28 cellular contexts compared by ENCODE assay signal in the genomic region with DNA sequence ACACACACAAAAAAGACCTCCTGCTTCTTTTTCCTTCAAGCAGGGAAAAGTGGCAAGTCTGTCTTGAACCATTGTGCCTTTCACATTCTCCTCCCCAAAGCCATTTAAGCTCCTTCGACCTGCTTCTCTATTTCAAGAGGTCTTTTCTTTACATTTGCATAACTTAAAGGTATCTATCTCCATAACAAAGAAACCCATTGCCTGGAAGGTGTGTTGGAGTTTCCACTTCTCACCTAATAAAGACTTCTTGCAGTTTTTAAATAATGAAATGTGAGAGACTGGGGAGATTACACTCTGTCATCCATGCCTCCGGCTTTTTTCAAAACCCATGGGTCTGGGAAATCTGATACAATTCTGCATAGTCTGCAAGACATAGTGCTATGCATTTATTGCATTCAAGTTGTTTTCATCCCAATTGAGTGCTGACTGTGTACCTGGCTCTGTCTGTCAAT.
"Had no signal": no experiment of that assay in that cellular context is flagged by ENCODE, and none has a peak within 500 bp of the region (broad histone marks: within the 10 kb centered on the region; RNA-seq: fewer than 3 reads in every experiment).

No MANE protein-coding gene starts in this region.

- H3K36me3 ChIP-seq: ascending aorta, cardiac muscle cell, colonic mucosa, heart left ventricle, left lung, lower lobe of right lung, stomach, suprapubic skin, tibial artery had no signal

- H3K27ac ChIP-seq: ascending aorta, cardiac muscle cell, colonic mucosa, dorsolateral prefrontal cortex, heart left ventricle, left lung, lower lobe of right lung, stomach, suprapubic skin, tibial artery had no signal

- H3K4me1 ChIP-seq: ascending aorta, colonic mucosa, heart left ventricle, left lung, lower lobe of right lung, stomach, suprapubic skin, tibial artery had no signal

- H3K27ac Mint-ChIP-seq: activated naive CD4-positive, alpha-beta T cell treated with anti-CD3 and anti-CD28 coated beads, Interleukin-2, amount 10 ng/mL, durations not matched to agents 7 days and 5 days; activated naive CD8-positive, alpha-beta T cell treated with anti-CD3 and anti-CD28 coated beads, Interleukin-2, amount 10 ng/mL, durations not matched to agents 7 days and 5 days; brain; effector memory CD8-positive, alpha-beta T cell; natural killer cell; stimulated activated naive B cell treated with anti-CD40 and anti-IgM and Interleukin-4, amounts not matched to agents 10 μg/mL and 1 μg/mL and 100 μg/mL, for 72 hours; T-cell had no signal

- H3K9me3 ChIP-seq: ascending aorta, colonic mucosa, heart left ventricle, left lung, lower lobe of right lung, stomach, suprapubic skin, tibial artery had no signal

- H3K27me3 ChIP-seq: ascending aorta, cardiac muscle cell, colonic mucosa, dorsolateral prefrontal cortex, heart left ventricle, left lung, stomach, suprapubic skin, tibial artery had no signal

- H3K36me3 Mint-ChIP-seq: activated naive CD4-positive, alpha-beta T cell treated with anti-CD3 and anti-CD28 coated beads, Interleukin-2, amount 10 ng/mL, durations not matched to agents 7 days and 5 days; activated naive CD8-positive, alpha-beta T cell treated with anti-CD3 and anti-CD28 coated beads, Interleukin-2, amount 10 ng/mL, durations not matched to agents 7 days and 5 days; brain; natural killer cell; stimulated activated naive B cell treated with anti-CD40 and anti-IgM and Interleukin-4, amounts not matched to agents 10 μg/mL and 1 μg/mL and 100 μg/mL, for 72 hours; T-cell had no signal

- H3K4me3 ChIP-seq: ascending aorta, cardiac muscle cell, colonic mucosa, dorsolateral prefrontal cortex, heart left ventricle, left lung, lower lobe of right lung, stomach, suprapubic skin, tibial artery had no signal

- DNase-seq: activated CD4-positive, alpha-beta T cell treated with anti-CD3 and anti-CD28 coated beads for 4 hours; activated CD4-positive, alpha-beta T cell treated with anti-CD3 and anti-CD28 coated beads, Interleukin-2, amount 50 U/mL, for 4 hours; activated gamma-delta T cell; activated naive CD4-positive, alpha-beta T cell treated with anti-CD3 and anti-CD28 coated beads, Interleukin-2, amount 10 ng/mL, durations not matched to agents 7 days and 5 days; activated naive CD8-positive, alpha-beta T cell treated with anti-CD3 and anti-CD28 coated beads, Interleukin-2, amount 10 ng/mL, durations not matched to agents 7 days and 5 days; activated T-cell treated with anti-CD3 and anti-CD28 coated beads, Interleukin-2, amount 50 U/mL, for 1 hour; cerebellar nuclear complex; colonic mucosa; dorsolateral prefrontal cortex; effector memory CD8-positive, alpha-beta T cell; foreskin fibroblast; heart left ventricle; hypothalamus; left lung; lower lobe of right lung; mesenchymal stem cell; natural killer cell; right cardiac atrium; stimulated activated CD4-positive, alpha-beta T cell treated with anti-CD3 and anti-CD28 coated beads, Interleukin-15, amount 100 ng/mL, for 24 hours; stimulated activated CD4-positive, alpha-beta T cell treated with anti-CD3 and anti-CD28 coated beads, Interleukin-2, amount 100 ng/mL, for 24 hours; stimulated activated naive B cell treated with anti-CD40 and anti-IgM and Interleukin-4, amounts not matched to agents 10 μg/mL and 1 μg/mL and 100 μg/mL, for 72 hours; stomach; T-cell; tibial artery had no signal

- H3K9me3 Mint-ChIP-seq: activated naive CD4-positive, alpha-beta T cell treated with anti-CD3 and anti-CD28 coated beads, Interleukin-2, amount 10 ng/mL, durations not matched to agents 7 days and 5 days; activated naive CD8-positive, alpha-beta T cell treated with anti-CD3 and anti-CD28 coated beads, Interleukin-2, amount 10 ng/mL, durations not matched to agents 7 days and 5 days; brain; stimulated activated naive B cell treated with anti-CD40 and anti-IgM and Interleukin-4, amounts not matched to agents 10 μg/mL and 1 μg/mL and 100 μg/mL, for 72 hours; T-cell had no signal

- H3K4me1 Mint-ChIP-seq: activated naive CD4-positive, alpha-beta T cell treated with anti-CD3 and anti-CD28 coated beads, Interleukin-2, amount 10 ng/mL, durations not matched to agents 7 days and 5 days; activated naive CD8-positive, alpha-beta T cell treated with anti-CD3 and anti-CD28 coated beads, Interleukin-2, amount 10 ng/mL, durations not matched to agents 7 days and 5 days; natural killer cell; stimulated activated naive B cell treated with anti-CD40 and anti-IgM and Interleukin-4, amounts not matched to agents 10 μg/mL and 1 μg/mL and 100 μg/mL, for 72 hours; T-cell had no signal

- H3K4me3 Mint-ChIP-seq: activated naive CD4-positive, alpha-beta T cell treated with anti-CD3 and anti-CD28 coated beads, Interleukin-2, amount 10 ng/mL, durations not matched to agents 7 days and 5 days; activated naive CD8-positive, alpha-beta T cell treated with anti-CD3 and anti-CD28 coated beads, Interleukin-2, amount 10 ng/mL, durations not matched to agents 7 days and 5 days; brain; effector memory CD8-positive, alpha-beta T cell; natural killer cell; stimulated activated naive B cell treated with anti-CD40 and anti-IgM and Interleukin-4, amounts not matched to agents 10 μg/mL and 1 μg/mL and 100 μg/mL, for 72 hours; T-cell had no signal

- H3K27me3 Mint-ChIP-seq: effector memory CD8-positive, alpha-beta T cell had no signal
